Comparison of ENCODE assay signal across 8 cellular contexts in genomic region chr2:73069041-73069854, GRCh38. TPM values are rescaled to one million over a fixed set of nuclear protein-coding genes. Genes with fewer than 3 reads are reported as not detected.
DNase-seq lines count a peak whose midpoint lies in the region; ATAC-seq, FAIRE-seq and TF ChIP-seq lines count a peak whose summit lies in the region.

No MANE protein-coding gene starts in this region.

- no peak for TF ChIP-seq CTCF in LNCaP clone FGC (IDR thresholded peaks at IDR 0.05; ENCODE audit: control insufficient read depth, extremely low read depth, insufficient read depth)
- TF ChIP-seq CTCF in MCF 10A (IDR thresholded peaks at IDR 0.05; ENCODE audit: unreplicated experiment) = no peak
- TF ChIP-seq CTCF in natural killer cell (IDR thresholded peaks at IDR 0.05) = no peak
- TF ChIP-seq CTCF in left lung (IDR thresholded peaks at IDR 0.05) = no peak

- H3K27ac Mint-ChIP-seq in MCF 10A (ENCODE audit: low read depth, unreplicated experiment) (peak overlapping the region; percentile 57), natural killer cell (peak overlapping the region; percentile 64 to 92)

- H3K27ac ChIP-seq in left lung = peak overlapping the region in 1 of 2 donors; percentile 98

- ATAC-seq in natural killer cell = no peak
- no peak for ATAC-seq in left lung
- no peak for ATAC-seq in HG03139 (IDR thresholded peaks at IDR 0.05; ENCODE audit: unreplicated experiment)
- ATAC-seq in GM19328 (IDR thresholded peaks at IDR 0.05; ENCODE audit: unreplicated experiment) = no peak

- BruUV-seq in MCF 10A (replicated peaks; lab: Mats Ljungman, UMichigan) = no TSS peak

- POLR2A ChIA-PET in MCF 10A (lab: Yijun Ruan, JAX) = interaction anchor here (0.6 to 2.9 kb wide), 2 partner anchors 42 to 784 kb away, joined by 3 to 24 read pairs; partner anchors contain the start of gene RAB11FIP5

- H3K4me1 Mint-ChIP-seq in MCF 10A (ENCODE audit: insufficient read depth, unreplicated experiment) (peaks cover 39% of the 10 kb centered on the region), natural killer cell (peaks cover 41 to 53% of the 10 kb centered on the region in 2 donors)

- no peaks in the 10 kb centered on the region for H3K9me3 Mint-ChIP-seq in MCF 10A (ENCODE audit: unreplicated experiment)
- H3K9me3 Mint-ChIP-seq in natural killer cell = no peaks in the 10 kb centered on the region

- H3K27me3 ChIP-seq in left lung = no peaks in the 10 kb centered on the region

- H3K9me3 ChIP-seq in left lung = no peaks in the 10 kb centered on the region

- H3K36me3 Mint-ChIP-seq in MCF 10A (ENCODE audit: insufficient read depth, unreplicated experiment) = peaks cover 21% of the 10 kb centered on the region
- no peaks in the 10 kb centered on the region for H3K36me3 Mint-ChIP-seq in natural killer cell

- H3K36me3 ChIP-seq in left lung = no peaks in the 10 kb centered on the region

- H3K27me3 Mint-ChIP-seq in MCF 10A (ENCODE audit: insufficient read depth, unreplicated experiment) (no peaks in the 10 kb centered on the region), natural killer cell (ENCODE audit: low read depth in 2 of 2) (no peaks in the 10 kb centered on the region)

- no peak for FAIRE-seq in urothelium cell line (lab: Jason Lieb, UNC)

- CTCF ChIA-PET in MCF 10A (lab: Yijun Ruan, JAX) = interaction anchor here (0.6 to 0.7 kb wide), 2 partner anchors 144 to 691 kb away, joined by 3 read pairs; no protein-coding TSS in a partner anchor

- H3K4me1 ChIP-seq in left lung = peaks cover 13 to 32% of the 10 kb centered on the region in 2 donors

- H3K4me3 Mint-ChIP-seq in MCF 10A (ENCODE audit: unreplicated experiment) = peak overlapping the region; percentile 88
- H3K4me3 Mint-ChIP-seq in natural killer cell = peak overlapping the region; percentile 93

- H3K4me3 ChIP-seq in LNCaP clone FGC (ENCODE audit: low read depth, low read length) (peak overlapping the region; percentile 65), left lung (peak overlapping the region in 1 of 2 donors; percentile 95)

- intact Hi-C loops in MCF 10A (cut with micrococcal nuclease) = no loop called here
- intact Hi-C loops in natural killer cell (cut with micrococcal nuclease) = no loop called here
- intact Hi-C loops in left lung (cut with DNase I) = no loop called here

- DNase-seq in CD1c-positive myeloid dendritic cell (ENCODE audit: extremely low spot score) (peak; percentile 17), LNCaP clone FGC (ENCODE audit: low read depth) (peak; percentile 56), MCF 10A (ENCODE audit: unreplicated experiment) (no peak), natural killer cell (no peak), urothelium cell line (ENCODE audit: low spot score) (no peak), left lung (no peak)

RNA-seq across cellular contexts. Expression of gene SFXN5, which starts 2.3 kb away (rescaled TPM):
- total RNA-seq in MCF 10A (2022) = 6.0 and 8.0 TPM in 2 replicates
- 10 to 100 TPM; 15.3 to 22.3 (median 19.8) TPM for total RNA-seq in natural killer cell
- total RNA-seq in left lung = 10 to 100 TPM; 17.1 to 19.7 TPM

RNA-seq across cellular contexts. Expression of gene RAB11FIP5, which starts 43.5 kb away (rescaled TPM):
- total RNA-seq in MCF 10A (2022) (35.6 and 36.9 TPM in 2 replicates), natural killer cell (10 to 100 TPM in 2 of 3 donors, 1 to 10 TPM in 1; 4.9 to 15.9 (median 11.2) TPM), left lung (10 to 100 TPM; 21.1 to 29.8 TPM)

Comparison
In these comparisons a context has a peak if more than half of its experiments do, and no peak if none do; other contexts are left out.
1. DNase-seq: peak in CD1c-positive myeloid dendritic cell (single experiment) and LNCaP clone FGC (single experiment); none in MCF 10A (single experiment), natural killer cell (single experiment), urothelium cell line (single experiment) and left lung (0 of 2).